In the genomic region with DNA sequence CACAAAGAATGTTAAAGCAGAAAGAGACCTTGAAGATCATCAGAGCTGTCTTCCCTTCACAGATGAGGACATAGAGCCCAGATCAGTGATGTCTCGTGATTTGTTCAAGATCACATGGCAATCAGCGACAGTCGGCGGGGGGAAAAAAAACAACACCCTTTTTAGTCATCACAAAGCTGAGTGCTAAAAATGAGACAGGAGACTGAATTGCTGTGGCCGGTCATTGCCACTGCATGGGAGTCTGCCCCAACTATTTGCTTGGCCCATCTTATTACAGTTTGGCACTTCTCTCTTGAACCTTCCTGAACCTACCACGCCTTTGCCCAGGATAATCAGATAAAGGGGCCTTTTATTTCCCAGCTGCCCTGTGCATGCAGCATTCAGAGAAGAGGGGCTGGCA, we compare ENCODE assay signal across 14 cellular contexts. TPM values are rescaled to one million over a fixed set of nuclear protein-coding genes. Genes with fewer than 3 reads are reported as not detected.
DNase-seq lines count a peak whose midpoint lies in the region; ATAC-seq, FAIRE-seq and TF ChIP-seq lines count a peak whose summit lies in the region.
"Had no signal": no experiment of that assay in that cellular context is flagged by ENCODE, and none has a peak within 500 bp of the region (broad histone marks: within the 10 kb centered on the region; RNA-seq: fewer than 3 reads in every experiment).

No MANE protein-coding gene starts in this region.

- H3K27ac ChIP-seq in endodermal cell (ENCODE audit: low read depth, low read length) (peak overlapping the region; percentile 40), right cardiac atrium (ENCODE audit: low read length) (no peak overlapping the region)
- H3K27ac ChIP-seq: brain microvascular endothelial cell, C4-2B had no signal

- intact Hi-C loops in right cardiac atrium (cut with DNase I): no loop called here

- no peak for TF ChIP-seq CTCF in endodermal cell (conservative IDR thresholded peaks at IDR 0.05)

- H3K4me1 ChIP-seq in endodermal cell (ENCODE audit: control insufficient read depth, insufficient read depth, low read length) (peaks cover 45% of the 10 kb centered on the region), right cardiac atrium (ENCODE audit: control insufficient read depth, insufficient read depth, low read length) (peaks cover 4% of the 10 kb centered on the region)

- peaks cover 18% of the 10 kb centered on the region for H3K36me3 ChIP-seq in endodermal cell (ENCODE audit: control insufficient read depth, insufficient read depth, low read length)
- H3K36me3 ChIP-seq: brain microvascular endothelial cell, esophagus squamous epithelium had no signal

- H3K27ac Mint-ChIP-seq in endodermal cell: no peak overlapping the region

- peaks cover 62% of the 10 kb centered on the region for H3K4me1 Mint-ChIP-seq in endodermal cell

- no peak overlapping the region for H3K4me3 Mint-ChIP-seq in endodermal cell

- ATAC-seq in HG03175 (IDR thresholded peaks at IDR 0.05; ENCODE audit: unreplicated experiment) (peak; percentile 37), right cardiac atrium (no peak)
- ATAC-seq: naive thymus-derived CD8-positive, alpha-beta T cell had no signal

- no peak overlapping the region for H3K9ac ChIP-seq in endodermal cell (ENCODE audit: extremely low read depth, low read length, poor library complexity, severe bottlenecking)

- no peaks in the 10 kb centered on the region for H3K9me3 Mint-ChIP-seq in endodermal cell
- H3K9me3 Mint-ChIP-seq: naive thymus-derived CD8-positive, alpha-beta T cell had no signal

- H3K9me3 ChIP-seq in endodermal cell (ENCODE audit: control insufficient read depth, low read length) (no peaks in the 10 kb centered on the region), right cardiac atrium (ENCODE audit: control insufficient read depth, low read length) (no peaks in the 10 kb centered on the region)
- H3K9me3 ChIP-seq: esophagus squamous epithelium had no signal

- H3K36me3 Mint-ChIP-seq in endodermal cell (ENCODE audit: low read depth): peaks cover 5% of the 10 kb centered on the region
- H3K36me3 Mint-ChIP-seq: naive thymus-derived CD8-positive, alpha-beta T cell had no signal

- FAIRE-seq in GM18507 (lab: Jason Lieb, UNC): peak; percentile 71
- no peak for FAIRE-seq in urothelium cell line (lab: Jason Lieb, UNC)
- FAIRE-seq: H1 had no signal

- DNase-seq in CD1c-positive myeloid dendritic cell (ENCODE audit: extremely low spot score) (peak; percentile 35), GM18507 (ENCODE audit: extremely low spot score, insufficient read length, low read depth) (no peak), endodermal cell (no peak), NCI-H2171 treated with DMSO at 0.1 percent for 48 hours (lab: John Stamatoyannopoulos, UW) (no peak), urothelium cell line (ENCODE audit: low spot score) (no peak), right cardiac atrium (no peak)
- no peak for DNase-seq in activated effector memory CD4-positive, alpha-beta T cell treated with Interleukin-2 at 50 U/mL for 16 hours
- DNase-seq: brain microvascular endothelial cell; esophagus squamous epithelium; naive thymus-derived CD8-positive, alpha-beta T cell; stimulated activated naive CD4-positive, alpha-beta T cell treated with Interleukin-2 at 50 U/mL for 16 hours had no signal

- no peak overlapping the region for H3K4me3 ChIP-seq in endodermal cell (ENCODE audit: low read length)
- H3K4me3 ChIP-seq in right cardiac atrium (ENCODE audit: low read length): no peak overlapping the region
- H3K4me3 ChIP-seq: esophagus squamous epithelium had no signal

- WGBS in endodermal cell (ENCODE audit: insufficient coverage in 1 of 2, insufficient read length in 1 of 2), 2 experiments: 75 to 91% methylated on average over 3 to 6 of the region's 6 CpGs
- 86% methylated on average over 6 of the region's 6 CpGs for WGBS in right cardiac atrium

- no peaks in the 10 kb centered on the region for H3K27me3 Mint-ChIP-seq in endodermal cell (ENCODE audit: insufficient read depth)
- H3K27me3 Mint-ChIP-seq: naive thymus-derived CD8-positive, alpha-beta T cell had no signal

- H3K27me3 ChIP-seq in endodermal cell (ENCODE audit: control insufficient read depth, insufficient read depth, low read length, poor library complexity, severe bottlenecking) (no peaks in the 10 kb centered on the region), right cardiac atrium (ENCODE audit: control insufficient read depth, insufficient read depth) (no peaks in the 10 kb centered on the region)
- H3K27me3 ChIP-seq: brain microvascular endothelial cell, esophagus squamous epithelium had no signal

RNA-seq across cellular contexts. Expression of a gene that starts 42.7 kb away (rescaled TPM):
- 10 to 100 TPM; 17.3 to 20.1 TPM for total RNA-seq in endodermal cell
- 18.5 TPM for polyA plus RNA-seq in endodermal cell (2013, experiment 1 of 2)
- 16.6 TPM for polyA plus RNA-seq in endodermal cell (2013, experiment 2 of 2)
- 10 to 100 TPM; 16.4 to 24.1 (median 19.8) TPM for total RNA-seq in right cardiac atrium
- polyA plus RNA-seq in right cardiac atrium: 2.0 TPM
